7 cellular contexts compared by ENCODE assay signal in the genomic region with DNA sequence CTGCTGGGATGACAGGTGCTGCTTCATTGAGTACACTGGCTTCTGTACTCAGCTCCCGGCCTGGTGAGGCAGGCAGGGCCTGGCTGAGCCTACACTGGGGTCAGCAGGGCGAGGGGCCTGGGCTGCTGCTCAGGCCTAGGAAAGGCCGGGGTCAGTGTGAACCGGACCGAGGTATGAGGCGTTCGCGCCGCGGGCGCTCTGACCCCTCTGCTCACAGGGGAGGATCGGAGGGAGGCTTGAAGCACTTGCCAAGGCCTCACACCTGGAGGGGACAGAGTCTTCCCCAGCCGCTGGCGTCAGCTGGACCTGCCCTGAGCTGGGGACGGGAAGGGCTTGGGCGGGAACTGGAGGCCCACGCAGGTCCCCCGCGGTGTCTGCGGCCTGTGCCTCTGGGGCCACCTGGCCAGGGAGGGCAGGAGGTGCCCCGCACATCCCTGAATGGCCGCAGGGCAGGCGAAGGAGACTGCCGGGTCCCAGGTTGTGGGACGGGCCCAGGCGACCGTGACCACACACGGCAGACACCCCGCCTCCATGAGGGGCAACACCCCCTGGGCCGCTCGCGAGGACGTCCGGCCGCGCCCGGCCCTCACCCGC. TPM values are rescaled to one million over a fixed set of nuclear protein-coding genes. Genes with fewer than 3 reads are reported as not detected.
DNase-seq lines count a peak whose midpoint lies in the region; ATAC-seq and TF ChIP-seq lines count a peak whose summit lies in the region.

No MANE protein-coding gene starts in this region.

- no peaks in the 10 kb centered on the region for H3K9me2 ChIP-seq in GM23338 (ENCODE audit: insufficient read depth)

- H3K36me3 Mint-ChIP-seq in GM23338 (ENCODE audit: low read depth) = peaks cover 15% of the 10 kb centered on the region; the same call in 2 of the 3 replicates
- peaks cover 7% of the 10 kb centered on the region for H3K36me3 Mint-ChIP-seq in MCF 10A (ENCODE audit: insufficient read depth, unreplicated experiment)

- H2AFZ ChIP-seq in GM23338 = peak overlapping the region; percentile 56; the same call in 1 of the 2 replicates

- H3K27me3 Mint-ChIP-seq in GM23338 (ENCODE audit: insufficient read depth, low read depth, poor library complexity) (peaks cover 26% of the 10 kb centered on the region), MCF 10A (ENCODE audit: insufficient read depth, unreplicated experiment) (no peaks in the 10 kb centered on the region)

- H3K4me3 ChIP-seq in GM23338 = peak overlapping the region; percentile 83
- H3K4me3 ChIP-seq in Jurkat, Clone E6-1 (ENCODE audit: low read length) = peak overlapping the region; percentile 86
- peak overlapping the region; percentile 86 for H3K4me3 ChIP-seq in lung
- peak overlapping the region; percentile 95 for H3K4me3 ChIP-seq in upper lobe of right lung

- DNase-seq in GM23338 (ENCODE audit: low spot score) (no peak), MCF 10A (ENCODE audit: unreplicated experiment) (peak; percentile 14), lung (ENCODE audit: low spot score) (no peak), upper lobe of right lung (no peak), GM10248 (ENCODE audit: extremely low spot score) (no peak)
- DNase-seq in Jurkat, Clone E6-1 (ENCODE audit: low read depth, low spot score) = no peak

- ATAC-seq in GM18517 (IDR thresholded peaks at IDR 0.05; ENCODE audit: unreplicated experiment) (peak; percentile 29), GM23338 (peak; percentile 8), lung (ENCODE audit: insufficient read depth, low FRiP score) (peak; percentile 19), upper lobe of right lung (peak; percentile 21)

- TF ChIP-seq CTCF in GM23338 (conservative IDR thresholded peaks at IDR 0.05; ENCODE audit: low read depth in 2 of 2) (no peak), MCF 10A (IDR thresholded peaks at IDR 0.05; ENCODE audit: unreplicated experiment) (no peak), lung (IDR thresholded peaks at IDR 0.05; ENCODE audit: control extremely low read depth, extremely low read depth) (no peak), upper lobe of right lung (IDR thresholded peaks at IDR 0.05) (no peak), GM10248 (IDR thresholded peaks at IDR 0.05; ENCODE audit: control extremely low read depth, extremely low read depth, low read depth, missing control alignments) (no peak)

- H3K4me3 Mint-ChIP-seq in GM23338 (peak overlapping the region; percentile 87), MCF 10A (ENCODE audit: unreplicated experiment) (peak overlapping the region; percentile 75)

- intact Hi-C loops in MCF 10A (cut with micrococcal nuclease) = no loop called here
- intact Hi-C loops in upper lobe of right lung (cut with DNase I) = loop anchor here (10.0 kb wide), 3 partner anchors 133 to 383 kb away; no protein-coding TSS in a partner anchor

- H3K9me3 ChIP-seq in lung (ENCODE audit: control insufficient read depth in 2 of 2, insufficient read depth in 1 of 2, low read length in 1 of 2) (no peaks in the 10 kb centered on the region), upper lobe of right lung (no peaks in the 10 kb centered on the region)

- no peaks in the 10 kb centered on the region for H3K27me3 ChIP-seq in GM23338 (ENCODE audit: insufficient read depth)
- no peaks in the 10 kb centered on the region for H3K27me3 ChIP-seq in lung (ENCODE audit: control insufficient read depth, insufficient read depth)
- H3K27me3 ChIP-seq in upper lobe of right lung = no peaks in the 10 kb centered on the region

- CTCF ChIA-PET in MCF 10A (lab: Yijun Ruan, JAX) = interaction anchor here (0.7 to 1.0 kb wide), 2 partner anchors 200 to 217 kb away, joined by 3 read pairs; partner anchors contain the start of gene FAAP20
- CTCF ChIA-PET in GM10248 (lab: Yijun Ruan, JAX) = interaction anchor here (1.2 kb wide), 1 partner anchor 1313 kb away, joined by 3 read pairs; no protein-coding TSS in a partner anchor

- H4K20me1 ChIP-seq in GM23338 (replicated peaks; ENCODE audit: insufficient read depth) = no peaks in the 10 kb centered on the region

- POLR2A ChIA-PET in MCF 10A (lab: Yijun Ruan, JAX) = interaction anchor here (0.8 to 2.9 kb wide), 3 partner anchors 173 to 223 kb away, joined by 4 to 6 read pairs (median 5); no protein-coding TSS in a partner anchor
- POLR2A ChIA-PET in GM10248 (lab: Yijun Ruan, JAX) = no interaction called here

- H3K27ac Mint-ChIP-seq in GM23338 (peak overlapping the region; percentile 82), MCF 10A (ENCODE audit: low read depth, unreplicated experiment) (peak overlapping the region; percentile 87)

- H3F3A ChIP-seq in GM23338 (replicated peaks; ENCODE audit: low read depth) = peaks cover 4% of the 10 kb centered on the region; the same call in 1 of the 2 replicates

- 5 to 7% methylated on average over 31 to 38 of the region's 38 CpGs for WGBS in lung, 2 donors

- no peaks in the 10 kb centered on the region for H3K79me2 ChIP-seq in GM23338 (replicated peaks; ENCODE audit: insufficient read depth)

- peaks cover 13% of the 10 kb centered on the region for H3K4me1 Mint-ChIP-seq in GM23338
- peaks cover 8% of the 10 kb centered on the region for H3K4me1 Mint-ChIP-seq in MCF 10A (ENCODE audit: insufficient read depth, unreplicated experiment)

- no TSS peak for BruUV-seq in MCF 10A (replicated peaks; lab: Mats Ljungman, UMichigan)

- no peak overlapping the region for H3K27ac ChIP-seq in GM23338 (ENCODE audit: low read depth)
- peak overlapping the region; percentile 69 to 84 for H3K27ac ChIP-seq in lung (ENCODE audit: low read depth in 1 of 2, low read length in 1 of 2)
- peak overlapping the region; percentile 87 for H3K27ac ChIP-seq in upper lobe of right lung

- peaks cover 7% of the 10 kb centered on the region; the same call in 1 of the 2 replicates for H3K4me1 ChIP-seq in GM23338 (ENCODE audit: insufficient read depth)
- H3K4me1 ChIP-seq in lung (ENCODE audit: control insufficient read depth in 2 of 2, insufficient read depth in 2 of 2, low read length in 2 of 2) = peaks cover 0 to 12% of the 10 kb centered on the region in 2 donors
- peaks cover 19% of the 10 kb centered on the region for H3K4me1 ChIP-seq in upper lobe of right lung

- H3K36me3 ChIP-seq in GM23338 (ENCODE audit: insufficient read depth) (no peaks in the 10 kb centered on the region), lung (ENCODE audit: control insufficient read depth in 2 of 2, insufficient read depth in 2 of 2, low read length in 2 of 2) (peaks cover 0 to 26% of the 10 kb centered on the region in 2 donors), upper lobe of right lung (peaks cover 16% of the 10 kb centered on the region)

- peak overlapping the region; percentile 92 for H3K4me2 ChIP-seq in GM23338

- H3K9me3 Mint-ChIP-seq in GM23338 (no peaks in the 10 kb centered on the region), MCF 10A (ENCODE audit: unreplicated experiment) (no peaks in the 10 kb centered on the region)

TF ChIP-seq in GM23338, 12 proteins besides CTCF, POLR2A, EP300 and RAD21 (continues in another document):
- TF ChIP-seq EZH2 (IDR thresholded peaks at IDR 0.05; ENCODE audit: low read depth, unreplicated experiment) = no peak

RNA-seq across cellular contexts. Expression of gene PEX10, which starts 0.5 kb away (rescaled TPM):
- 43.3 and 53.9 TPM in 2 replicates for total RNA-seq in GM23338 (2014; rRNA removed; shearing (Covaris generic))
- polyA plus RNA-seq in GM23338 (2016; fragmentation: Nextera tagmentation; extraction: Ambion mirVana) (15.0 and 15.9 TPM in 2 replicates), lung (10 to 100 TPM; 19.4 to 21.6 TPM)
- polyA plus RNA-seq in Jurkat, Clone E6-1 (2012; ENCODE audit: insufficient read depth, insufficient read length) = 23.9 TPM
- total RNA-seq in MCF 10A (2022) (31.3 and 36.1 TPM in 2 replicates), lung (10 to 100 TPM; 15.7 to 25.4 TPM), upper lobe of right lung (14.6 TPM)

RNA-seq across cellular contexts. Expression of gene RER1, which starts 20.3 kb away (rescaled TPM):
- total RNA-seq in GM23338 (2014; rRNA removed; shearing (Covaris generic)) = 50.9 and 58.4 TPM in 2 replicates
- polyA plus RNA-seq in GM23338 (2016; fragmentation: Nextera tagmentation; extraction: Ambion mirVana) = 91.9 and 99.5 TPM in 2 replicates
- polyA plus RNA-seq in Jurkat, Clone E6-1 (2012; ENCODE audit: insufficient read depth, insufficient read length) = 146 TPM
- 172 and 224 TPM in 2 replicates for total RNA-seq in MCF 10A (2022)
- total RNA-seq in lung = 100 to 1,000 TPM in 1 of 2 donors, 10 to 100 TPM in 1; 79.7 to 134 TPM
- 10 to 100 TPM; 71.7 to 96.1 TPM for polyA plus RNA-seq in lung
- total RNA-seq in upper lobe of right lung = 118 TPM

RNA-seq across cellular contexts. Expression of gene MORN1, which starts 20.5 kb away (rescaled TPM):
- 6.6 and 11.1 TPM in 2 replicates for total RNA-seq in GM23338 (2014; rRNA removed; shearing (Covaris generic))
- 4.7 and 4.8 TPM in 2 replicates for polyA plus RNA-seq in GM23338 (2016; fragmentation: Nextera tagmentation; extraction: Ambion mirVana)
- polyA plus RNA-seq in Jurkat, Clone E6-1 (2012; ENCODE audit: insufficient read depth, insufficient read length) = 2.6 TPM
- total RNA-seq in MCF 10A (2022) = 19.4 and 28.0 TPM in 2 replicates
- total RNA-seq in lung = 10 to 100 TPM; 20.7 to 23.9 TPM
- polyA plus RNA-seq in lung = 1 to 10 TPM; 5.2 to 7.2 TPM
- 9.0 TPM for total RNA-seq in upper lobe of right lung
